In genomic region chr4:13907255-13907751, GRCh38 we compare ENCODE assay signal across 10 cellular contexts.
A peak's percentile ranks its signal among the peaks of the same experiment; 100 is the strongest.
DNase-seq lines count a peak whose midpoint lies in the region; ATAC-seq, FAIRE-seq and TF ChIP-seq lines count a peak whose summit lies in the region.
"Had no signal": no experiment of that assay in that cellular context is flagged by ENCODE, and none has a peak within 500 bp of the region (broad histone marks: within the 10 kb centered on the region; RNA-seq: fewer than 3 reads in every experiment).

No MANE protein-coding gene starts in this region.

- H3K4me3 ChIP-seq in BJ (ENCODE audit: low read depth, low read length): no peak overlapping the region
- H3K4me3 ChIP-seq in IMR-90 (ENCODE audit: insufficient read depth, low read depth, low read length): no peak overlapping the region
- H3K4me3 ChIP-seq in bronchial epithelial cell (ENCODE audit: low read depth, low read length): no peak overlapping the region

- POLR2A ChIA-PET in BJ (lab: Charles Lee) (interaction anchor here (0.6 to 1.4 kb wide), 3 partner anchors 11 to 553 kb away, joined by 3 to 6 read pairs (median 4); no protein-coding TSS in a partner anchor), IMR-90 (lab: Charles Lee; ENCODE audit: unreplicated experiment) (no interaction called here)

- H2BK5ac ChIP-seq in IMR-90 (ENCODE audit: low read depth, low read length, poor library complexity, severe bottlenecking): peak overlapping the region; percentile 99

- H3K14ac ChIP-seq in IMR-90 (replicated peaks; ENCODE audit: low read depth, low read length): peak overlapping the region; percentile 97

- dilution Hi-C loops in IMR-90 (cut with HindIII; ENCODE audit: low sequenced_read_pairs, unreplicated experiment): no loop called here

- H4K20me1 ChIP-seq in IMR-90 (ENCODE audit: insufficient read depth, low read length): no peaks in the 10 kb centered on the region

- CTCF ChIA-PET in BJ (lab: Yijun Ruan, JAX) (interaction anchor here (0.6 to 1.5 kb wide), 9 partner anchors 10 to 925 kb away, joined by 3 to 5 read pairs (median 3); no protein-coding TSS in a partner anchor), IMR-90 (lab: Yijun Ruan, JAX) (interaction anchor here (1.6 to 2.0 kb wide), 2 partner anchors 15 to 253 kb away, joined by 6 to 8 read pairs; no protein-coding TSS in a partner anchor)

- peak overlapping the region; percentile 100 for H3K4ac ChIP-seq in IMR-90 (ENCODE audit: low read depth, low read length)

- H4K5ac ChIP-seq in IMR-90 (ENCODE audit: low read depth, low read length): peak overlapping the region; percentile 96

- H3K4me1 ChIP-seq in IMR-90 (ENCODE audit: control insufficient read depth, insufficient read depth, low read length): peaks cover 15% of the 10 kb centered on the region

- peak; percentile 92 for FAIRE-seq in bronchial epithelial cell (lab: Jason Lieb, UNC)

- H3K23ac ChIP-seq in IMR-90 (ENCODE audit: low read depth, low read length): peak overlapping the region; percentile 91

- H2AK5ac ChIP-seq in IMR-90 (ENCODE audit: low read depth, low read length): peak overlapping the region; percentile 94

- peaks cover 2% of the 10 kb centered on the region for H3K9me1 ChIP-seq in IMR-90 (ENCODE audit: insufficient read depth, low read length)

- WGBS in IMR-90 (ENCODE audit: extremely low coverage in 2 of 2, insufficient read length in 1 of 2), 2 experiments: no CpG with 5 or more reads among the region's 1 CpG

- no TSS peak for BruUV-seq in IMR-90 (replicated peaks; lab: Mats Ljungman, UMichigan)

- peak; percentile 81 for TF ChIP-seq RAD21 in IMR-90 (IDR thresholded peaks at IDR 0.05; ENCODE audit: low read length)

- peak overlapping the region; percentile 97 for H2AK9ac ChIP-seq in IMR-90 (replicated peaks; ENCODE audit: low read depth, low read length, poor library complexity)

- peak overlapping the region; percentile 52 for H3K9ac ChIP-seq in IMR-90 (ENCODE audit: low read depth, low read length)

- peak overlapping the region; percentile 98 for H3K27ac ChIP-seq in IMR-90 (ENCODE audit: insufficient read depth, low read length)

- H3K56ac ChIP-seq in IMR-90 (ENCODE audit: extremely low read depth, insufficient read depth, low read length): peak overlapping the region; percentile 97

- peak overlapping the region; percentile 55; the same call in 2 of the 3 replicates for H2BK15ac ChIP-seq in IMR-90 (ENCODE audit: low read depth, low read length)

- H4K8ac ChIP-seq in IMR-90 (ENCODE audit: low read depth in 2 of 2, low read length in 2 of 2): peak overlapping the region; percentile 33 to 98

- H3K18ac ChIP-seq in IMR-90 (ENCODE audit: low read depth, low read length): peak overlapping the region; percentile 97

- TF ChIP-seq POLR2A in IMR-90 (IDR thresholded peaks at IDR 0.05; ENCODE audit: low read depth, low read length): peak; percentile 52; the same call in 1 of the 2 replicates

- in situ Hi-C loops in IMR-90 (cut with MboI; ENCODE audit: low sequenced_read_pairs): loop anchor here (25.0 kb wide), 2 partner anchors 245 to 1430 kb away; no protein-coding TSS in a partner anchor

- H4K91ac ChIP-seq in IMR-90 (ENCODE audit: insufficient read depth, low read depth, low read length): peak overlapping the region; percentile 98

- no peaks in the 10 kb centered on the region for H3K36me3 ChIP-seq in BJ (ENCODE audit: control insufficient read depth, insufficient read depth, low read length)
- H3K36me3 ChIP-seq in IMR-90 (ENCODE audit: control insufficient read depth, insufficient read depth, low read length): no peaks in the 10 kb centered on the region
- H3K36me3 ChIP-seq in bronchial epithelial cell (ENCODE audit: control insufficient read depth, insufficient read depth, low read length): no peaks in the 10 kb centered on the region

- TF ChIP-seq CTCF in BJ (IDR thresholded peaks at IDR 0.05; ENCODE audit: insufficient read depth, low read depth, low read length) (peak; percentile 45), IMR-90 (conservative IDR thresholded peaks at IDR 0.05; ENCODE audit: low read depth, low read length) (peak; percentile 60), bronchial epithelial cell (IDR thresholded peaks at IDR 0.05; ENCODE audit: insufficient read depth, low read length, severe bottlenecking) (no peak)

- peak overlapping the region; percentile 78 for H2AFZ ChIP-seq in IMR-90 (replicated peaks; ENCODE audit: low read length, poor library complexity)

- peak overlapping the region; percentile 99 for H2BK20ac ChIP-seq in IMR-90 (ENCODE audit: low read depth, low read length)

- intact Hi-C loops in IMR-90 (cut with micrococcal nuclease): loop anchor here (2.0 to 5.0 kb wide), 6 partner anchors 79 to 1095 kb away; partner anchors contain the start of gene CPEB2

- H3K9me3 ChIP-seq in IMR-90 (ENCODE audit: control insufficient read depth, insufficient read depth, low read length): no peaks in the 10 kb centered on the region

- peak overlapping the region; percentile 100 for H2BK120ac ChIP-seq in IMR-90 (ENCODE audit: low read depth, low read length)

- H3K27me3 ChIP-seq in BJ (ENCODE audit: control insufficient read depth, insufficient read depth, low read length): no peaks in the 10 kb centered on the region
- no peaks in the 10 kb centered on the region for H3K27me3 ChIP-seq in IMR-90 (ENCODE audit: control insufficient read depth, insufficient read depth, low read length)
- H3K27me3 ChIP-seq in bronchial epithelial cell (ENCODE audit: control insufficient read depth, insufficient read depth, low read length): no peaks in the 10 kb centered on the region

- H3K4me2 ChIP-seq in IMR-90 (ENCODE audit: low read depth, low read length): peak overlapping the region; percentile 74

- DNase-seq in BJ (ENCODE audit: low read depth) (peak; percentile 95), IMR-90 (peak; percentile 99), bronchial epithelial cell (ENCODE audit: low read depth) (peak; percentile 98), mucosa of gallbladder (ENCODE audit: low spot score) (peak; percentile 69), GM19238 (ENCODE audit: insufficient read length, low spot score) (no peak), NCI-H1694 (lab: John Stamatoyannopoulos, UW) (no peak)
- DNase-seq in stimulated activated CD8-positive, alpha-beta memory T cell treated with anti-CD3 and anti-CD28 coated beads, Interleukin-4, amount 100 ng/mL, for 48 hours: no peak
- DNase-seq: activated T-cell treated with anti-CD3 and anti-CD28 coated beads, Interleukin-2, amount 50 U/mL, for 24 hours; GF-D8 had no signal

- H3K79me1 ChIP-seq in IMR-90 (ENCODE audit: low read depth in 1 of 2, low read length in 2 of 2): no peaks in the 10 kb centered on the region

- ATAC-seq in IMR-90 (ENCODE audit: low read depth): peak; percentile 87
- no peak for ATAC-seq in HG03442 (IDR thresholded peaks at IDR 0.05; ENCODE audit: unreplicated experiment)

TF ChIP-seq in IMR-90, 13 proteins besides CTCF, POLR2A, EP300 and RAD21:
- no peak for TF ChIP-seq ELK1 (IDR thresholded peaks at IDR 0.05; ENCODE audit: borderline replicate concordance, low read depth, low read length)
- TF ChIP-seq SMC3 (IDR thresholded peaks at IDR 0.05; ENCODE audit: low read depth, low read length): peak; percentile 69
- TF ChIP-seq MAFK (IDR thresholded peaks at IDR 0.05; ENCODE audit: low read depth, low read length): peak; percentile 16; the same call in 1 of the 2 replicates
- TF ChIP-seq NFE2L2 (IDR thresholded peaks at IDR 0.05; ENCODE audit: low read depth, low read length): peak; percentile 17; the same call in 1 of the 2 replicates
- no peak for TF ChIP-seq CHD1 (IDR thresholded peaks at IDR 0.05; ENCODE audit: low read depth, low read length)
- TF ChIP-seq CEBPB (IDR thresholded peaks at IDR 0.05; ENCODE audit: low read depth, low read length): peak; percentile 85
- TF ChIP-seq, protein P1, sequence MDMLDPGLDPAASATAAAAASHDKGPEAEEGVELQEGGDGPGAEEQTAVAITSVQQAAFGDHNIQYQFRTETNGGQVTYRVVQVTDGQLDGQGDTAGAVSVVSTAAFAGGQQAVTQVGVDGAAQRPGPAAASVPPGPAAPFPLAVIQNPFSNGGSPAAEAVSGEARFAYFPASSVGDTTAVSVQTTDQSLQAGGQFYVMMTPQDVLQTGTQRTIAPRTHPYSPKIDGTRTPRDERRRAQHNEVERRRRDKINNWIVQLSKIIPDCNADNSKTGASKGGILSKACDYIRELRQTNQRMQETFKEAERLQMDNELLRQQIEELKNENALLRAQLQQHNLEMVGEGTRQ (IDR thresholded peaks at IDR 0.05; ENCODE audit: low read depth, low read length): peak; percentile 39
- TF ChIP-seq MAZ (IDR thresholded peaks at IDR 0.05; ENCODE audit: borderline replicate concordance, low read depth, low read length): peak; percentile 32; the same call in 1 of the 2 replicates
- no peak for TF ChIP-seq RFX5 (IDR thresholded peaks at IDR 0.05; ENCODE audit: low read depth, low read length)
- TF ChIP-seq RCOR1 (IDR thresholded peaks at IDR 0.05; ENCODE audit: insufficient replicate concordance, low read length): peak; percentile 62
- peak; percentile 99 for TF ChIP-seq FOS (IDR thresholded peaks at IDR 0.05; ENCODE audit: low read depth, low read length)
- TF ChIP-seq BHLHE40 (IDR thresholded peaks at IDR 0.05; ENCODE audit: low read depth, low read length): peak; percentile 62; the same call in 1 of the 2 replicates
- TF ChIP-seq MXI1 (IDR thresholded peaks at IDR 0.05; ENCODE audit: borderline replicate concordance, low read depth, low read length): no peak

Comparison
In these comparisons a context has a peak if more than half of its experiments do, and no peak if none do; other contexts are left out.
1. DNase-seq: peak in BJ (single experiment), IMR-90 (single experiment), bronchial epithelial cell (single experiment) and mucosa of gallbladder (single experiment); none in GM19238 (single experiment), NCI-H1694 (single experiment) and stimulated activated CD8-positive, alpha-beta memory T cell treated with anti-CD3 and anti-CD28 coated beads, Interleukin-4, amount 100 ng/mL, for 48 hours (single experiment).